Comparison of ENCODE assay signal across 8 cellular contexts in genomic region chr18:12656671-12657047, GRCh38. TPM values are rescaled to one million over a fixed set of nuclear protein-coding genes. Genes with fewer than 3 reads are reported as not detected.
A peak's percentile ranks its signal among the peaks of the same experiment; 100 is the strongest.
DNase-seq lines count a peak whose midpoint lies in the region; ATAC-seq and TF ChIP-seq lines count a peak whose summit lies in the region.

No MANE protein-coding gene starts in this region.

- H3K27ac ChIP-seq in C4-2B = peak overlapping the region; percentile 79

- H3K36me3 Mint-ChIP-seq in central memory CD8-positive, alpha-beta T cell (ENCODE audit: insufficient read depth) = peaks cover 4% of the 10 kb centered on the region

- TF ChIP-seq CTCF in C4-2B (conservative IDR thresholded peaks at IDR 0.05) (no peak), LNCaP clone FGC (IDR thresholded peaks at IDR 0.05; ENCODE audit: control insufficient read depth, extremely low read depth, insufficient read depth) (no peak)

- ATAC-seq in central memory CD8-positive, alpha-beta T cell (replicated peaks; ENCODE audit: extremely low read depth, poor library complexity, severe bottlenecking) = no peak
- ATAC-seq in GM21723 (IDR thresholded peaks at IDR 0.05; ENCODE audit: unreplicated experiment) = no peak

- no peaks in the 10 kb centered on the region for H3K9me3 Mint-ChIP-seq in central memory CD8-positive, alpha-beta T cell

- DNase-seq in LNCaP clone FGC (ENCODE audit: low read depth) = no peak
- no peak for DNase-seq in central memory CD8-positive, alpha-beta T cell (ENCODE audit: low spot score in 2 of 2)
- DNase-seq in COLO668 (lab: John Stamatoyannopoulos, UW; ENCODE audit: unreplicated experiment) = no peak
- no peak for DNase-seq in NCI-H1694 (lab: John Stamatoyannopoulos, UW)
- DNase-seq in D341Med (ENCODE audit: low spot score) = no peak

- H3K4me3 Mint-ChIP-seq in central memory CD8-positive, alpha-beta T cell = peak overlapping the region; percentile 72

- no peak overlapping the region for H3K27ac Mint-ChIP-seq in central memory CD8-positive, alpha-beta T cell (ENCODE audit: low read depth)

- peaks cover 5% of the 10 kb centered on the region for H3K27me3 Mint-ChIP-seq in central memory CD8-positive, alpha-beta T cell

- peak overlapping the region; percentile 71 for H3K4me3 ChIP-seq in LNCaP clone FGC (ENCODE audit: low read depth, low read length)
- peak overlapping the region; percentile 43 for H3K4me3 ChIP-seq in mononuclear cell (ENCODE audit: low read length)

- peaks cover 12% of the 10 kb centered on the region for H3K4me1 Mint-ChIP-seq in central memory CD8-positive, alpha-beta T cell

- peaks cover 23% of the 10 kb centered on the region for H3K27me3 ChIP-seq in mononuclear cell (ENCODE audit: insufficient read depth, low read length)

- H3K4me1 ChIP-seq in mononuclear cell (ENCODE audit: insufficient read depth, low read length) = peaks cover 8% of the 10 kb centered on the region

- H3K9me3 ChIP-seq in mononuclear cell (ENCODE audit: low read depth, low read length) = no peaks in the 10 kb centered on the region

RNA-seq across cellular contexts. Expression of gene SPIRE1, which starts 1.2 kb away (rescaled TPM):
- total RNA-seq in mononuclear cell = 5.0 TPM

RNA-seq across cellular contexts. Expression of gene CEP76, which starts 45.9 kb away (rescaled TPM):
- 9.6 TPM for total RNA-seq in mononuclear cell

RNA-seq across cellular contexts. Expression of gene PSMG2, which starts 46.2 kb away (rescaled TPM):
- 88.1 TPM for total RNA-seq in mononuclear cell
